20 cellular contexts compared by ENCODE assay signal in genomic region chr10:118166951-118167350, GRCh38.
"Had no signal": no experiment of that assay in that cellular context is flagged by ENCODE, and none has a peak within 500 bp of the region (broad histone marks: within the 10 kb centered on the region; RNA-seq: fewer than 3 reads in every experiment).

No MANE protein-coding gene starts in this region.

- DNase-seq: activated B cell treated with CpG ODN at 0.5 μM for 24 hours; activated CD4-positive, alpha-beta T cell treated with anti-CD3 and anti-CD28 coated beads, Interleukin-2, amount 10 ng/mL, durations not matched to agents 7 days and 5 days; activated CD8-positive, alpha-beta memory T cell treated with anti-CD3 and anti-CD28 coated beads for 24 hours; activated naive CD4-positive, alpha-beta T cell treated with anti-CD3 and anti-CD28 coated beads, Interleukin-2, amount 10 ng/mL, durations not matched to agents 7 days and 5 days; activated T-cell treated with anti-CD3 and anti-CD28 coated beads for 4 hours; cerebellar nuclear complex; erythroblast; glutamatergic neuron; left colon; naive thymus-derived CD4-positive, alpha-beta T cell; right lobe of liver; stimulated activated CD4-positive, alpha-beta T cell treated with anti-CD3 and anti-CD28 coated beads, Interleukin-12 subunit alpha, Interleukin-12 subunit beta, amount 100 ng/mL, for 4 hours; stimulated activated naive CD4-positive, alpha-beta T cell treated with Interleukin-2 at 50 U/mL for 16 hours; T-helper 17 cell had no signal

- H3K36me3 ChIP-seq: right lobe of liver, thoracic aorta had no signal

- H3K9me3 Mint-ChIP-seq: activated B cell treated with CpG ODN at 0.5 μM for 24 hours; activated CD4-positive, alpha-beta T cell treated with anti-CD3 and anti-CD28 coated beads, Interleukin-2, amount 10 ng/mL, durations not matched to agents 7 days and 5 days; activated naive CD4-positive, alpha-beta T cell treated with anti-CD3 and anti-CD28 coated beads, Interleukin-2, amount 10 ng/mL, durations not matched to agents 7 days and 5 days; activated T-helper 17 cell treated with anti-CD3 and anti-CD28 coated beads, Interleukin-2, amount 50 U/mL, for 72 hours; dendritic cell treated with granulocyte-macrophage colony-stimulating factor and Interleukin-4, amounts not matched to agents 40 ng/mL and 50 ng/mL, for 4 days had no signal

- H3K27me3 ChIP-seq: right lobe of liver had no signal

- ATAC-seq: activated T-helper 17 cell treated with anti-CD3 and anti-CD28 coated beads, Interleukin-2, amount 50 U/mL, for 72 hours; left colon; naive thymus-derived CD4-positive, alpha-beta T cell; right lobe of liver; T-helper 17 cell had no signal

- H3K27ac ChIP-seq: right lobe of liver, thoracic aorta had no signal

- H3K9me3 ChIP-seq: right lobe of liver, thoracic aorta had no signal

- H3K27ac Mint-ChIP-seq: activated B cell treated with CpG ODN at 0.5 μM for 24 hours; activated CD4-positive, alpha-beta T cell treated with anti-CD3 and anti-CD28 coated beads, Interleukin-2, amount 10 ng/mL, durations not matched to agents 7 days and 5 days; activated naive CD4-positive, alpha-beta T cell treated with anti-CD3 and anti-CD28 coated beads, Interleukin-2, amount 10 ng/mL, durations not matched to agents 7 days and 5 days; activated T-helper 17 cell treated with anti-CD3 and anti-CD28 coated beads, Interleukin-2, amount 50 U/mL, for 72 hours; dendritic cell treated with granulocyte-macrophage colony-stimulating factor and Interleukin-4, amounts not matched to agents 40 ng/mL and 50 ng/mL, for 4 days; naive thymus-derived CD4-positive, alpha-beta T cell; progenitor cell of endocrine pancreas; T-helper 17 cell had no signal

- H3K4me3 ChIP-seq: lung, right lobe of liver, thoracic aorta had no signal

- H3K4me1 ChIP-seq: right lobe of liver had no signal

- FAIRE-seq: urothelium cell line had no signal

- H3K36me3 Mint-ChIP-seq: activated naive CD4-positive, alpha-beta T cell treated with anti-CD3 and anti-CD28 coated beads, Interleukin-2, amount 10 ng/mL, durations not matched to agents 7 days and 5 days; naive thymus-derived CD4-positive, alpha-beta T cell had no signal
